In the genomic region with DNA sequence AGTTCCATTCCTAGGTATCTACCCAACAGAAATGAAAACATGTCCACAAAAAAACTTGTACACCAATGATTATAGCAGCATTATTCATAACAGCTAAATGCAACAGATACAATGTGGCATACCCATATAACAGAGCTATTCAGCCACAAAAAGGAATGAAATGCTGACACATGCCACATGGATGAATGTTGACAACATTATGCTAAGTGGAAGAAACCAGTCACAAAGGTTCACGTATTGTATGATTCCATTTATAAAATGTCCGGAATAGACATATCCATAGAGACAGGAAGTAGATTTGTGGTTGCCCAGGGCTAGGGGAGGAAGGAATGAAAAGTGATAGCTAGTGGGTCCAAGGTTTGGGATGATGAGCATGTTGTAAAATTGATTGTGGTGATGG, we compare ENCODE assay signal across 16 cellular contexts. TPM values are rescaled to one million over a fixed set of nuclear protein-coding genes. Genes with fewer than 3 reads are reported as not detected.
DNase-seq lines count a peak whose midpoint lies in the region; ATAC-seq and TF ChIP-seq lines count a peak whose summit lies in the region.
"Had no signal": no experiment of that assay in that cellular context is flagged by ENCODE, and none has a peak within 500 bp of the region (broad histone marks: within the 10 kb centered on the region; RNA-seq: fewer than 3 reads in every experiment).

No MANE protein-coding gene starts in this region.

- TF ChIP-seq CTCF in dorsolateral prefrontal cortex (IDR thresholded peaks at IDR 0.05 in 54 of 56, conservative IDR thresholded peaks at IDR 0.05 in 2 of 56; ENCODE audit: low read depth in 1 of 56, partially characterized antibody in 56 of 56) = no peak
- TF ChIP-seq CTCF in osteoblast (IDR thresholded peaks at IDR 0.05; ENCODE audit: extremely low read depth, low read depth, low read length) = no peak

- no peaks in the 10 kb centered on the region for H4K20me1 ChIP-seq in osteoblast (ENCODE audit: insufficient read depth, low read length)

- H3K27ac ChIP-seq in dorsolateral prefrontal cortex (peak overlapping the region in 41 of 59 donors; percentile 0 to 71 (median 47)), osteoblast (ENCODE audit: low read depth, low read length) (no peak overlapping the region)
- H3K27ac ChIP-seq: A549, C4-2B had no signal

- H3K27me3 ChIP-seq in dorsolateral prefrontal cortex (no peaks in the 10 kb centered on the region), osteoblast (ENCODE audit: insufficient read depth, low read length) (no peaks in the 10 kb centered on the region)
- H3K27me3 ChIP-seq: BE2C had no signal

- H3K4me1 ChIP-seq in osteoblast (ENCODE audit: insufficient read depth, low read length) = no peaks in the 10 kb centered on the region
- H3K4me1 ChIP-seq: A549 had no signal

- peak overlapping the region; percentile 4 for H3K4me2 ChIP-seq in osteoblast (ENCODE audit: insufficient read depth, low read length)
- H3K4me2 ChIP-seq: A549, GM23338 had no signal

- peak; percentile 35 for DNase-seq in M059J (ENCODE audit: low read depth)
- DNase-seq in dorsolateral prefrontal cortex = no peak
- no peak for DNase-seq in osteoblast (ENCODE audit: insufficient read length, low spot score, missing footprints)
- no peak for DNase-seq in NCI-H1417 treated with DMSO at 0.1 percent for 48 hours (lab: John Stamatoyannopoulos, UW)
- DNase-seq: BE2C; CD4-positive, alpha-beta memory T cell; COR-L47; DMS153; DMS79 treated with DMSO at 0.1 percent for 48 hours; H7 had no signal

- H3K9me3 ChIP-seq in osteoblast (ENCODE audit: low read depth, low read length) = no peaks in the 10 kb centered on the region
- H3K9me3 ChIP-seq: A549, BE2C had no signal

- intact Hi-C loops in dorsolateral prefrontal cortex (cut with DNase I) = no loop called here

- ATAC-seq in GM21515 (IDR thresholded peaks at IDR 0.05; ENCODE audit: unreplicated experiment) (no peak), GM18907 (IDR thresholded peaks at IDR 0.05; ENCODE audit: unreplicated experiment) (no peak), GM21723 (IDR thresholded peaks at IDR 0.05; ENCODE audit: unreplicated experiment) (no peak)
- ATAC-seq: A549, GM23338 had no signal

- H2AFZ ChIP-seq in osteoblast (ENCODE audit: low read length) = no peak overlapping the region
- H2AFZ ChIP-seq: GM23338 had no signal

- H3K36me3 ChIP-seq in osteoblast (ENCODE audit: insufficient read depth, low read length) = no peaks in the 10 kb centered on the region
- H3K36me3 ChIP-seq: BE2C had no signal

- H3K79me2 ChIP-seq in osteoblast (ENCODE audit: insufficient read depth, low read length) = no peaks in the 10 kb centered on the region

- H3K4me3 ChIP-seq in dorsolateral prefrontal cortex (no peak overlapping the region), osteoblast (ENCODE audit: insufficient read depth, low read length) (no peak overlapping the region)
- H3K4me3 ChIP-seq: A549, GM23338 had no signal

RNA-seq across cellular contexts. Expression of a gene that starts 10.8 kb away (rescaled TPM):
- 8.8 and 10.4 TPM in 2 replicates for total RNA-seq in M059J (2014; rRNA removed; shearing (Covaris generic))
- total RNA-seq in dorsolateral prefrontal cortex (100 to 1,000 TPM in 6 of 120 experiments, 10 to 100 TPM in 114; 41.1 to 127 (median 74.6) TPM), osteoblast (12.7 and 13.0 TPM in 2 replicates)

RNA-seq across cellular contexts. Expression of a gene that starts 52.1 kb away (rescaled TPM):
- total RNA-seq in M059J (2014; rRNA removed; shearing (Covaris generic)) = 6.0 TPM in 2 replicates
- 10 to 100 TPM; 12.3 to 33.2 (median 21.1) TPM for total RNA-seq in dorsolateral prefrontal cortex
- 20.3 and 20.9 TPM in 2 replicates for total RNA-seq in osteoblast
